Comparison of ENCODE assay signal across 16 cellular contexts in the genomic region with DNA sequence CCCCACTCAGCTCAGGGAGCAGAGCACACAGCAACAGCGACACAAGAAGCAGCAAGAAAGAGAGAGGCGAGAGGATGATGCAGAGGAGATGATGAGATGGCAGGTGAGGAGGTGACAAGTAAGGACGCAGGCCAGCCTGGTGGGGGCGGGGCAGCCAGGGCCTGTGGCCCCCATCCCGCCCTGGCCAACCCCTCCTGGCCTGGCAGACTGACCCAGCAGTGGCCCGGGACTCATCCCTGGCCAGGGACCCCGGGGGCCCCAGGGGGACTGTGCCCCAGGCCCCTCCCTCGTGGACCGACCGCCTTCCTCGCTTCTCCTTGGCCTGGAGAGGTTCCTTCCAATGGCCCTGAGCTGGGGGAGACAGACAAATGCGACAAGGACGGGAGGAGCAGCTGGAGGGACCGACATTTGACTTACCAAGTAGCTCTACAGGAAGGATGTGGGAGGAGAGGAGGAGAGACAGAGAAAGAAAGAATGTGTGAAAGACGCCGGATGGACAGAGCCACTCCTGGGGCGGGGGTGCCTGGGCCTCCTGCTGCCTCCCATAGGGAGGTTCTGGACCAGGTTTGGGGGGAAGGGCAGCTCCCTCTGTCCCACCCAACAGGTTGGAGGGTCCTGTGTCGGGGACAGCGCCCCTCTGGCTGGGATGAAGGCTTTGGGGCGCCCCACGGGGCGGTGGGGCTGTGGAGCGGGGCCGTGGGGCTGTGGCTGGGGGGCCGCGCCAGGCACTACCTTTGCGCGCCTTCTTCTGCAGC. TPM values are rescaled to one million over a fixed set of nuclear protein-coding genes. Genes with fewer than 3 reads are reported as not detected.
DNase-seq lines count a peak whose midpoint lies in the region; ATAC-seq and TF ChIP-seq lines count a peak whose summit lies in the region.
"Had no signal": no experiment of that assay in that cellular context is flagged by ENCODE, and none has a peak within 500 bp of the region (broad histone marks: within the 10 kb centered on the region; RNA-seq: fewer than 3 reads in every experiment).

No MANE protein-coding gene starts in this region.

- no peaks in the 10 kb centered on the region for H3K36me3 Mint-ChIP-seq in activated CD8-positive, alpha-beta memory T cell treated with anti-CD3 and anti-CD28 coated beads, Interleukin-2, amount 10 ng/mL, durations not matched to agents 7 days and 5 days
- H3K36me3 Mint-ChIP-seq in brain (peaks cover 39% of the 10 kb centered on the region), nephron progenitor cell (ENCODE audit: low read depth) (peaks cover 18% of the 10 kb centered on the region)

- CTCF ChIA-PET in activated CD8-positive, alpha-beta memory T cell treated with anti-CD3 and anti-CD28 coated beads, Interleukin-2, amount 10 ng/mL, durations not matched to agents 7 days and 5 days (lab: Charles Lee), result interaction anchor here (1.1 to 6.6 kb wide), 8 partner anchors 9 to 111 kb away, joined by 3 to 54 read pairs (median 3); no protein-coding TSS in a partner anchor

- no peaks in the 10 kb centered on the region for H3K27me3 ChIP-seq in layer of hippocampus (ENCODE audit: control insufficient read depth, insufficient read depth, low read length)
- H3K27me3 ChIP-seq: tibial nerve had no signal

- ATAC-seq in activated CD8-positive, alpha-beta memory T cell treated with anti-CD3 and anti-CD28 coated beads, Interleukin-2, amount 10 ng/mL, durations not matched to agents 7 days and 5 days, result peak; percentile 26

- peak overlapping the region; percentile 95 for H3K27ac ChIP-seq in layer of hippocampus (ENCODE audit: low read depth, low read length)
- H3K27ac ChIP-seq in temporal lobe (ENCODE audit: low read depth, low read length), result peak overlapping the region; percentile 50
- H3K27ac ChIP-seq: KMS-11 had no signal

- H3K4me3 Mint-ChIP-seq in activated CD8-positive, alpha-beta memory T cell treated with anti-CD3 and anti-CD28 coated beads, Interleukin-2, amount 10 ng/mL, durations not matched to agents 7 days and 5 days, result no peak overlapping the region
- H3K4me3 Mint-ChIP-seq in brain (peak overlapping the region in 1 of 5 experiments; percentile 60), nephron progenitor cell (no peak overlapping the region)
- H3K4me3 Mint-ChIP-seq: mesothelial cell of epicardium had no signal

- DNase-seq in activated CD8-positive, alpha-beta memory T cell treated with anti-CD3 and anti-CD28 coated beads, Interleukin-2, amount 10 ng/mL, durations not matched to agents 7 days and 5 days, result no peak
- no peak for DNase-seq in activated CD8-positive, alpha-beta memory T cell treated with anti-CD3 and anti-CD28 coated beads, Interleukin-2, amount 50 U/mL, for 4 hours
- DNase-seq in NCI-H2171 (lab: John Stamatoyannopoulos, UW) (no peak), nephron progenitor cell (no peak), NCI-H2081 (lab: John Stamatoyannopoulos, UW) (no peak)
- DNase-seq: activated CD4-positive, alpha-beta T cell treated with anti-CD3 and anti-CD28 coated beads for 4 hours; activated gamma-delta T cell; C1 segment of cervical spinal cord; NCI-H2029; NCI-H446 had no signal

- H3K4me1 Mint-ChIP-seq in activated CD8-positive, alpha-beta memory T cell treated with anti-CD3 and anti-CD28 coated beads, Interleukin-2, amount 10 ng/mL, durations not matched to agents 7 days and 5 days, result peaks cover 7% of the 10 kb centered on the region
- peaks cover 23% of the 10 kb centered on the region for H3K4me1 Mint-ChIP-seq in brain
- H3K4me1 Mint-ChIP-seq in nephron progenitor cell, result peaks cover 16% of the 10 kb centered on the region

- peaks cover 11% of the 10 kb centered on the region for H3K27me3 Mint-ChIP-seq in activated CD8-positive, alpha-beta memory T cell treated with anti-CD3 and anti-CD28 coated beads, Interleukin-2, amount 10 ng/mL, durations not matched to agents 7 days and 5 days
- H3K27me3 Mint-ChIP-seq in brain (no peaks in the 10 kb centered on the region), nephron progenitor cell (ENCODE audit: low read depth, poor library complexity) (no peaks in the 10 kb centered on the region)

- peak overlapping the region; percentile 63 for H3K27ac Mint-ChIP-seq in activated CD8-positive, alpha-beta memory T cell treated with anti-CD3 and anti-CD28 coated beads, Interleukin-2, amount 10 ng/mL, durations not matched to agents 7 days and 5 days
- H3K27ac Mint-ChIP-seq in brain, result peak overlapping the region in 3 of 5 experiments; percentile 63 to 75 (median 68)
- no peak overlapping the region for H3K27ac Mint-ChIP-seq in nephron progenitor cell
- H3K27ac Mint-ChIP-seq: mesothelial cell of epicardium had no signal

- no peaks in the 10 kb centered on the region for H3K9me3 Mint-ChIP-seq in activated CD8-positive, alpha-beta memory T cell treated with anti-CD3 and anti-CD28 coated beads, Interleukin-2, amount 10 ng/mL, durations not matched to agents 7 days and 5 days (ENCODE audit: low read depth)
- H3K9me3 Mint-ChIP-seq in brain (no peaks in the 10 kb centered on the region), nephron progenitor cell (no peaks in the 10 kb centered on the region)
- H3K9me3 Mint-ChIP-seq: mesothelial cell of epicardium had no signal

- TF ChIP-seq CTCF in brain (conservative IDR thresholded peaks at IDR 0.05), result no peak
- no peak for TF ChIP-seq CTCF in nephron progenitor cell (IDR thresholded peaks at IDR 0.05)

RNA-seq across cellular contexts. Expression of a gene that starts 6.8 kb away (rescaled TPM):
- total RNA-seq in activated CD8-positive, alpha-beta memory T cell treated with anti-CD3 and anti-CD28 coated beads, Interleukin-2, amount 10 ng/mL, durations not matched to agents 7 days and 5 days, result 1 to 10 TPM; 1.4 to 1.7 TPM
- 231 TPM for polyA plus RNA-seq in brain (ENCODE audit: insufficient read depth, low read depth, low replicate concordance)
- 45.5 TPM for total RNA-seq in temporal lobe

RNA-seq across cellular contexts. Expression of a gene that starts 32.7 kb away (rescaled TPM):
- not detected for total RNA-seq in activated CD8-positive, alpha-beta memory T cell treated with anti-CD3 and anti-CD28 coated beads, Interleukin-2, amount 10 ng/mL, durations not matched to agents 7 days and 5 days
- polyA plus RNA-seq in brain (ENCODE audit: insufficient read depth, low read depth, low replicate concordance), result 6.7 TPM
- total RNA-seq in temporal lobe, result 1.5 TPM

Comparison
In these comparisons a context has a peak if more than half of its experiments do, and no peak if none do; other contexts are left out.
1. RNA of a gene that starts 6.8 kb away (total RNA-seq): 45.5 TPM in temporal lobe (single experiment); 1.4 to 1.7 TPM in activated CD8-positive, alpha-beta memory T cell treated with anti-CD3 and anti-CD28 coated beads, Interleukin-2, amount 10 ng/mL, durations not matched to agents 7 days and 5 days; every median in the first group is over 10 times any median in the second.